ENCODE assay signal across 8 cellular contexts in genomic region chr9:94603259-94603776, GRCh38. TPM values are rescaled to one million over a fixed set of nuclear protein-coding genes. Genes with fewer than 3 reads are reported as not detected.
DNase-seq lines count a peak whose midpoint lies in the region; ATAC-seq and TF ChIP-seq lines count a peak whose summit lies in the region.
"Had no signal": no experiment of that assay in that cellular context is flagged by ENCODE, and none has a peak within 500 bp of the region (broad histone marks: within the 10 kb centered on the region; RNA-seq: fewer than 3 reads in every experiment).

No MANE protein-coding gene starts in this region.

- in situ Hi-C loops in GM13976 (cut with MboI; ENCODE audit: low sequenced_read_pairs, unreplicated experiment): no loop called here

- no peaks in the 10 kb centered on the region for H4K20me1 ChIP-seq in hepatocyte (ENCODE audit: insufficient read depth, poor library complexity, severe bottlenecking)

- ATAC-seq in T-helper 17 cell (peak; percentile 90), HG02623 (IDR thresholded peaks at IDR 0.05; ENCODE audit: unreplicated experiment) (no peak)

- intact Hi-C loops in sigmoid colon (cut with DNase I): no loop called here

- H3K4me1 ChIP-seq in hepatocyte (ENCODE audit: insufficient read depth) (peaks cover 30% of the 10 kb centered on the region), sigmoid colon (peaks cover 0 to 6% (median 0%) of the 10 kb centered on the region in 4 donors)

- peaks cover 15% of the 10 kb centered on the region for H3K27me3 Mint-ChIP-seq in T-helper 17 cell

- DNase-seq in GM13976 (ENCODE audit: low spot score) (peak; percentile 88), MV-4-11 (lab: John Stamatoyannopoulos, UW) (peak; percentile 54), T-helper 17 cell (peak; percentile 22 to 57 (median 22)), anterior cingulate cortex (lab: John Stamatoyannopoulos, UW) (peak in 51 of 58 donors; percentile 2 to 73 (median 22)), hepatocyte (ENCODE audit: low spot score) (peak; percentile 94), sigmoid colon (peak; percentile 75)

- H3K9me2 ChIP-seq in hepatocyte (replicated peaks; ENCODE audit: insufficient read depth): no peaks in the 10 kb centered on the region

- no peak overlapping the region for H3K4me3 ChIP-seq in hepatocyte
- H3K4me3 ChIP-seq in sigmoid colon: no peak overlapping the region

- peak overlapping the region; percentile 41 for H3K4me3 Mint-ChIP-seq in T-helper 17 cell

- no peaks in the 10 kb centered on the region for H3K79me2 ChIP-seq in hepatocyte

- TF ChIP-seq CTCF in GM13976 (IDR thresholded peaks at IDR 0.05; ENCODE audit: borderline replicate concordance, control extremely low read depth, extremely low read depth, insufficient read depth, missing control alignments): peak; percentile 73
- peak; percentile 75 for TF ChIP-seq CTCF in hepatocyte (IDR thresholded peaks at IDR 0.05; ENCODE audit: poor library complexity)
- TF ChIP-seq CTCF in sigmoid colon (IDR thresholded peaks at IDR 0.05): peak; percentile 27 to 50 (median 42)

- no peaks in the 10 kb centered on the region for H3K9me3 ChIP-seq in T-helper 17 cell (ENCODE audit: control insufficient read depth, low read length, poor library complexity, severe bottlenecking)
- H3K9me3 ChIP-seq in hepatocyte (ENCODE audit: low read depth): no peaks in the 10 kb centered on the region
- H3K9me3 ChIP-seq in sigmoid colon: no peaks in the 10 kb centered on the region

- H3K27ac Mint-ChIP-seq in T-helper 17 cell: no peak overlapping the region

- H3K4me2 ChIP-seq in hepatocyte: peak overlapping the region; percentile 65

- 10% methylated on average over 15 of the region's 15 CpGs for WGBS in hepatocyte (ENCODE audit: low lambda C conversion rate, missing lambda C conversion rate)
- WGBS in sigmoid colon, 2 donors: 3 to 8% methylated on average over 15 of the region's 15 CpGs

- TF ChIP-seq POLR2A in sigmoid colon (IDR thresholded peaks at IDR 0.05): no peak

- H3K36me3 ChIP-seq in hepatocyte (replicated peaks; ENCODE audit: insufficient read depth, low read depth) (no peaks in the 10 kb centered on the region), sigmoid colon (no peaks in the 10 kb centered on the region)

- peaks cover 6% of the 10 kb centered on the region for H3K4me1 Mint-ChIP-seq in T-helper 17 cell

- no peaks in the 10 kb centered on the region for H3K27me3 ChIP-seq in hepatocyte
- no peaks in the 10 kb centered on the region for H3K27me3 ChIP-seq in sigmoid colon

- TF ChIP-seq EP300 in sigmoid colon (IDR thresholded peaks at IDR 0.05): no peak

- no peaks in the 10 kb centered on the region for H3K36me3 Mint-ChIP-seq in T-helper 17 cell (ENCODE audit: low read depth)

- H3K27ac ChIP-seq in hepatocyte: peak overlapping the region; percentile 67
- H3K27ac ChIP-seq in sigmoid colon: no peak overlapping the region

- no peak overlapping the region for H2AFZ ChIP-seq in hepatocyte

RNA-seq across cellular contexts. Expression of gene FBP2, which starts 9.7 kb away (rescaled TPM):
- total RNA-seq in T-helper 17 cell: not detected
- 0.20 TPM in 1 of 2 replicates, not detected in the other for total RNA-seq in hepatocyte
- polyA plus RNA-seq in hepatocyte: 0.30 and 0.74 TPM in 2 replicates
- not detected for total RNA-seq in sigmoid colon
- polyA plus RNA-seq in sigmoid colon: under 1 TPM in 1 of 3 donors, not detected in 2; 0.04 TPM
- total RNA-seq: mononuclear cell had no signal

RNA-seq across cellular contexts. Expression of gene FBP1, which starts 36.0 kb away (rescaled TPM):
- total RNA-seq in T-helper 17 cell (1 to 10 TPM; 3.7 to 5.1 TPM), hepatocyte (24.0 and 31.2 TPM in 2 replicates), sigmoid colon (1 to 10 TPM; 2.2 to 8.2 (median 6.3) TPM)
- polyA plus RNA-seq in hepatocyte (38.4 and 65.3 TPM in 2 replicates), sigmoid colon (10 to 100 TPM; 32.2 to 48.8 (median 39.6) TPM)

RNA-seq across cellular contexts. Expression of gene PCAT7, which starts 48.4 kb away (rescaled TPM):
- total RNA-seq in T-helper 17 cell (not detected), hepatocyte (12.8 and 15.5 TPM in 2 replicates), sigmoid colon (not detected)
- polyA plus RNA-seq in hepatocyte (9.6 and 11.3 TPM in 2 replicates), sigmoid colon (1 to 10 TPM in 1 of 3 donors, under 1 TPM in 1, not detected in 1; 0.31 to 1.8 TPM)
- total RNA-seq: mononuclear cell had no signal

Comparison
In these comparisons a context has a peak if more than half of its experiments do, and no peak if none do; other contexts are left out.
1. DNase-seq: peak in every context shown above with its lines; median percentile 94 in hepatocyte; 88 in GM13976; 75 in sigmoid colon; 54 in MV-4-11; 22 in T-helper 17 cell; 22 in anterior cingulate cortex.
2. RNA of gene PCAT7, which starts 48.4 kb away (total RNA-seq): 12.8 to 15.5 TPM in hepatocyte; not detected in T-helper 17 cell and not detected in sigmoid colon; every median in the first group is over 10 times any median in the second.
3. Peak in every context shown above with its lines, with median percentiles within 50 percentile points of each other: CTCF ChIP-seq.